In the genomic region with DNA sequence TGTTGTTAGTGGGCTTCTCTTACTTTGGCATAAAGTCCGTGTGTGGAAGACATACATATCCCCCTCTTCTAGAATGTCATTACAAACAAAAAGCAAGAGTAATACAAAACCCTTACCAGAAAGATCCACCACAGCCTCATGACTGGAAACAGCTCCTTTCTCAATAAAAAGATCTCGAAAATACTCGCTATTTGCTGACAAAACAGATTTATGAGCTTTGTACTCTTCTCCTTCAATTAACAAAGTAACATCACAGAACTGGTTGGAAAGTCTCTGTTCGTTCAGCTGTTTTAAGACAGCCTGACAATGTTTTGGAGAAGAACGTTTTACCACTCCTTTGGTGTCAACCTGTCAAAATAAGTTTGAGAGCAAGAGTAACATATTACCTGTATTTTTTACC, we compare ENCODE assay signal across 13 cellular contexts. TPM values are rescaled to one million over a fixed set of nuclear protein-coding genes. Genes with fewer than 3 reads are reported as not detected.
DNase-seq lines count a peak whose midpoint lies in the region; ATAC-seq, FAIRE-seq and TF ChIP-seq lines count a peak whose summit lies in the region.
"Had no signal": no experiment of that assay in that cellular context is flagged by ENCODE, and none has a peak within 500 bp of the region (broad histone marks: within the 10 kb centered on the region; RNA-seq: fewer than 3 reads in every experiment).

No MANE protein-coding gene starts in this region.

- TF ChIP-seq CTCF in astrocyte (IDR thresholded peaks at IDR 0.05; ENCODE audit: insufficient read depth, low read depth, low read length) (no peak), mucosa of descending colon (IDR thresholded peaks at IDR 0.05) (no peak)

- POLR2A ChIA-PET in CD4-positive, alpha-beta memory T cell (lab: Charles Lee; ENCODE audit: partially characterized antibody) = no interaction called here

- no peak overlapping the region for H3K27ac ChIP-seq in CD4-positive, alpha-beta memory T cell (ENCODE audit: low read depth, low read length)
- no peak overlapping the region for H3K27ac ChIP-seq in astrocyte (ENCODE audit: low read depth, low read length)
- H3K27ac ChIP-seq: BLaER1 had no signal

- peaks cover 62% of the 10 kb centered on the region for H3K79me2 ChIP-seq in astrocyte (ENCODE audit: insufficient read depth, low read length)

- H3K36me3 ChIP-seq in CD4-positive, alpha-beta memory T cell (ENCODE audit: insufficient read depth, low read length) = peaks cover 21% of the 10 kb centered on the region
- peaks cover 21% of the 10 kb centered on the region for H3K36me3 ChIP-seq in astrocyte (ENCODE audit: insufficient read depth, low read length)
- no peaks in the 10 kb centered on the region for H3K36me3 ChIP-seq in mucosa of descending colon (ENCODE audit: low read depth)

- H2AFZ ChIP-seq in astrocyte (ENCODE audit: low read depth, low read length) = no peak overlapping the region

- H3K4me2 ChIP-seq in astrocyte (ENCODE audit: low read length) = no peak overlapping the region
- H3K4me2 ChIP-seq: BLaER1 had no signal

- H3K36me3 Mint-ChIP-seq in CD4-positive, alpha-beta memory T cell = peaks cover 34 to 62% of the 10 kb centered on the region in 2 donors
- peaks cover 6% of the 10 kb centered on the region for H3K36me3 Mint-ChIP-seq in T-helper 17 cell (ENCODE audit: low read depth)
- H3K36me3 Mint-ChIP-seq in astrocyte (ENCODE audit: low read depth, unreplicated experiment) = peaks cover 5% of the 10 kb centered on the region

- H3K4me1 ChIP-seq in CD4-positive, alpha-beta memory T cell (ENCODE audit: insufficient read depth, low read length) = peaks cover 32% of the 10 kb centered on the region
- H3K4me1 ChIP-seq in astrocyte (ENCODE audit: insufficient read depth, low read length) (no peaks in the 10 kb centered on the region), mucosa of descending colon (ENCODE audit: low read depth) (peaks cover 16% of the 10 kb centered on the region)

- no peak overlapping the region for H3K4me3 Mint-ChIP-seq in CD4-positive, alpha-beta memory T cell
- H3K4me3 Mint-ChIP-seq in T-helper 17 cell (no peak overlapping the region), astrocyte (ENCODE audit: unreplicated experiment) (no peak overlapping the region)

- no peak for TF ChIP-seq POLR2A in H54 (IDR thresholded peaks at IDR 0.05; ENCODE audit: low read depth, low read length)

- intact Hi-C loops in CD4-positive, alpha-beta memory T cell (cut with micrococcal nuclease) = no loop called here
- intact Hi-C loops in mucosa of descending colon (cut with DNase I, micrococcal nuclease) = loop anchor here in 1 of 2 donors (10.0 kb wide), 1 partner anchor 96 kb away; the partner anchor contains the start of gene PCNP

- no peaks in the 10 kb centered on the region for H3K27me3 ChIP-seq in CD4-positive, alpha-beta memory T cell (ENCODE audit: insufficient read depth, low read length)
- no peaks in the 10 kb centered on the region for H3K27me3 ChIP-seq in astrocyte (ENCODE audit: insufficient read depth, low read length)
- H3K27me3 ChIP-seq: BLaER1 had no signal

- no peak overlapping the region for H3K9ac ChIP-seq in astrocyte (ENCODE audit: low read length)
- H3K9ac ChIP-seq: BLaER1 had no signal

- ATAC-seq in T-helper 17 cell (no peak), mucosa of descending colon (no peak)
- ATAC-seq: HCT116 had no signal

- peak overlapping the region in 4 of 7 donors; percentile 22 to 98 (median 60) for H3K27ac Mint-ChIP-seq in CD4-positive, alpha-beta memory T cell
- H3K27ac Mint-ChIP-seq in T-helper 17 cell (peak overlapping the region; percentile 16), astrocyte (ENCODE audit: unreplicated experiment) (no peak overlapping the region)

- CTCF ChIA-PET in CD4-positive, alpha-beta memory T cell (lab: Charles Lee; ENCODE audit: partially characterized antibody) = no interaction called here

- no peaks in the 10 kb centered on the region for H3K27me3 Mint-ChIP-seq in CD4-positive, alpha-beta memory T cell
- H3K27me3 Mint-ChIP-seq in T-helper 17 cell (no peaks in the 10 kb centered on the region), astrocyte (ENCODE audit: low read depth, unreplicated experiment) (no peaks in the 10 kb centered on the region)

- peaks cover 38% of the 10 kb centered on the region for H4K20me1 ChIP-seq in astrocyte (ENCODE audit: insufficient read depth, low read length)

- H3K9me3 Mint-ChIP-seq in CD4-positive, alpha-beta memory T cell = no peaks in the 10 kb centered on the region
- no peaks in the 10 kb centered on the region for H3K9me3 Mint-ChIP-seq in astrocyte (ENCODE audit: unreplicated experiment)

- no peak overlapping the region for H3K4me3 ChIP-seq in CD4-positive, alpha-beta memory T cell (ENCODE audit: low read length in 2 of 2)
- H3K4me3 ChIP-seq in astrocyte (ENCODE audit: insufficient read depth, low read depth, low read length) (no peak overlapping the region), mucosa of descending colon (no peak overlapping the region)
- H3K4me3 ChIP-seq: BLaER1 had no signal

- FAIRE-seq in H54 (lab: Jason Lieb, UNC) = peak; percentile 30
- FAIRE-seq in astrocyte (lab: Jason Lieb, UNC) = peak; percentile 39
- FAIRE-seq: GM18507 had no signal

- DNase-seq in CD4-positive, alpha-beta memory T cell = no peak
- DNase-seq in H54 (ENCODE audit: insufficient read length, low spot score) (no peak), T-helper 17 cell (no peak), astrocyte (ENCODE audit: low read depth) (no peak), T-helper 2 cell (no peak), A172 (ENCODE audit: low spot score) (no peak), mucosa of descending colon (no peak)
- DNase-seq: AML-193, DMS53, GF-D8 had no signal

- H3K9me3 ChIP-seq in CD4-positive, alpha-beta memory T cell (ENCODE audit: control insufficient read depth in 1 of 2, low read length in 2 of 2) = no peaks in the 10 kb centered on the region
- no peaks in the 10 kb centered on the region for H3K9me3 ChIP-seq in T-helper 17 cell (ENCODE audit: control insufficient read depth, low read length, poor library complexity, severe bottlenecking)
- no peaks in the 10 kb centered on the region for H3K9me3 ChIP-seq in astrocyte (ENCODE audit: insufficient read depth, low read depth, low read length)
- H3K9me3 ChIP-seq in mucosa of descending colon = no peaks in the 10 kb centered on the region
- H3K9me3 ChIP-seq: BLaER1 had no signal

- peaks cover 25 to 43% (median 36%) of the 10 kb centered on the region in 4 donors for H3K4me1 Mint-ChIP-seq in CD4-positive, alpha-beta memory T cell
- H3K4me1 Mint-ChIP-seq in T-helper 17 cell (peaks cover 35% of the 10 kb centered on the region), astrocyte (ENCODE audit: low read depth, unreplicated experiment) (peaks cover 4% of the 10 kb centered on the region)

RNA-seq across cellular contexts. Expression of gene ZBTB11, which starts 5.9 kb away (rescaled TPM):
- 10 to 100 TPM; 48.9 to 50.8 TPM for total RNA-seq in CD4-positive, alpha-beta memory T cell
- 10 to 100 TPM in 1 of 2 donors, 1 to 10 TPM in 1; 8.9 to 13.8 TPM for polyA plus RNA-seq in CD4-positive, alpha-beta memory T cell
- total RNA-seq in T-helper 17 cell (10 to 100 TPM; 65.2 to 77.2 TPM), astrocyte (19.4 and 20.9 TPM in 2 replicates), mucosa of descending colon (10 to 100 TPM; 13.0 to 19.4 (median 13.1) TPM)
- total RNA-seq in A172 (2014; rRNA removed; shearing (Covaris generic)) = 22.8 and 31.4 TPM in 2 replicates

RNA-seq across cellular contexts. Expression of gene RPL24, which starts 15.5 kb away (rescaled TPM):
- 1,000 to 10,000 TPM; 1,310 to 1,368 TPM for total RNA-seq in CD4-positive, alpha-beta memory T cell
- 1,000 to 10,000 TPM in 1 of 2 donors, 100 to 1,000 TPM in 1; 834 to 1,038 TPM for polyA plus RNA-seq in CD4-positive, alpha-beta memory T cell
- total RNA-seq in T-helper 17 cell (1,000 to 10,000 TPM; 1,360 to 1,402 TPM), astrocyte (939 and 1,022 TPM in 2 replicates), mucosa of descending colon (100 to 1,000 TPM; 710 to 847 (median 734) TPM)
- 1,824 and 2,164 TPM in 2 replicates for total RNA-seq in A172 (2014; rRNA removed; shearing (Covaris generic))

RNA-seq across cellular contexts. Expression of gene CEP97, which starts 53.4 kb away (rescaled TPM):
- total RNA-seq in CD4-positive, alpha-beta memory T cell = 10 to 100 TPM; 14.8 to 16.8 TPM
- polyA plus RNA-seq in CD4-positive, alpha-beta memory T cell = 1 to 10 TPM; 3.7 to 5.1 TPM
- total RNA-seq in T-helper 17 cell (10 to 100 TPM; 10.4 to 11.1 TPM), astrocyte (10.1 and 11.5 TPM in 2 replicates), mucosa of descending colon (10 to 100 TPM in 1 of 3 donors, 1 to 10 TPM in 2; 4.2 to 10.2 (median 4.3) TPM)
- 32.2 and 32.9 TPM in 2 replicates for total RNA-seq in A172 (2014; rRNA removed; shearing (Covaris generic))
